In genomic region chr14:69538766-69539165, GRCh38 we compare ENCODE assay signal across 37 cellular contexts. TPM values are rescaled to one million over a fixed set of nuclear protein-coding genes. Genes with fewer than 3 reads are reported as not detected.
"Had no signal": no experiment of that assay in that cellular context is flagged by ENCODE, and none has a peak within 500 bp of the region (broad histone marks: within the 10 kb centered on the region; RNA-seq: fewer than 3 reads in every experiment).

No MANE protein-coding gene starts in this region.

- H3K27ac Mint-ChIP-seq: activated B cell treated with CpG ODN at 0.5 μM for 24 hours; activated CD4-positive, alpha-beta memory T cell treated with anti-CD3 and anti-CD28 coated beads for 36 hours; activated CD8-positive, alpha-beta T cell treated with anti-CD3 and anti-CD28 coated beads for 36 hours; activated naive CD4-positive, alpha-beta T cell treated with anti-CD3 and anti-CD28 coated beads, Interleukin-2, amount 10 ng/mL, durations not matched to agents 7 days and 5 days; activated naive CD4-positive, alpha-beta T cell treated with anti-CD3 and anti-CD28 coated beads, Interleukin-2, amount 50 U/mL, for 24 hours; activated naive CD8-positive, alpha-beta T cell; activated naive CD8-positive, alpha-beta T cell treated with anti-CD3 and anti-CD28 coated beads, Interleukin-2, amount 10 ng/mL, durations not matched to agents 7 days and 5 days; activated naive CD8-positive, alpha-beta T cell treated with anti-CD3 and anti-CD28 coated beads, Interleukin-2, amount 50 U/mL, for 24 hours; activated T-helper 2 cell treated with anti-CD3 and anti-CD28 coated beads, Interferon-gamma antibody, Interleukin-2, Interleukin-4, amounts not matched to agents 10 μg/mL and 5 μg/mL and 100 μg/mL, durations not matched to agents 14 hours and 24 hours and 36 hours; brain; T-helper 1 cell treated with Interleukin-12 subunit alpha and Interleukin-12 subunit beta and Interleukin-4 antibody, amounts not matched to agents 30 μg/mL and 1 μg/mL, for 36 hours; T-helper 2 cell treated with Interferon-gamma antibody and Interleukin-4, amounts not matched to agents 5 μg/mL and 100 μg/mL, for 36 hours had no signal

- H3K9me3 ChIP-seq: ascending aorta had no signal

- H3K4me1 Mint-ChIP-seq: activated B cell treated with CpG ODN at 0.5 μM for 24 hours; activated naive CD4-positive, alpha-beta T cell treated with anti-CD3 and anti-CD28 coated beads, Interleukin-2, amount 50 U/mL, for 24 hours; central memory CD8-positive, alpha-beta T cell had no signal

- H3K27me3 ChIP-seq: ascending aorta had no signal

- DNase-seq: activated B cell treated with CpG ODN at 0.5 μM for 24 hours; activated CD4-positive, alpha-beta memory T cell treated with anti-CD3 and anti-CD28 coated beads for 36 hours; activated CD4-positive, alpha-beta T cell treated with anti-CD3 and anti-CD28 coated beads for 48 hours; activated CD4-positive, alpha-beta T cell treated with anti-CD3 and anti-CD28 coated beads, Interleukin-2, amount 50 U/mL, for 1 hour; activated CD4-positive, alpha-beta T cell treated with anti-CD3 and anti-CD28 coated beads, Interleukin-2, amount 50 U/mL, for 4 hours; activated CD4-positive, CD25-positive, alpha-beta regulatory T cell treated with anti-CD3 and anti-CD28 coated beads, Interleukin-2, amount 50 U/mL, for 72 hours; activated CD8-positive, alpha-beta memory T cell treated with anti-CD3 and anti-CD28 coated beads, Interleukin-2, amount 50 U/mL, for 4 hours; activated CD8-positive, alpha-beta T cell treated with anti-CD3 and anti-CD28 coated beads for 36 hours; activated effector memory CD4-positive, alpha-beta T cell treated with Interleukin-2 at 50 U/mL for 16 hours; activated gamma-delta T cell; activated naive CD4-positive, alpha-beta T cell treated with anti-CD3 and anti-CD28 coated beads, Interleukin-2, amount 10 ng/mL, durations not matched to agents 7 days and 5 days; activated naive CD4-positive, alpha-beta T cell treated with Interleukin-2 at 50 U/mL for 16 hours; activated naive CD8-positive, alpha-beta T cell treated with anti-CD3 and anti-CD28 coated beads, Interleukin-2, amount 10 ng/mL, durations not matched to agents 7 days and 5 days; activated naive CD8-positive, alpha-beta T cell treated with anti-CD3 and anti-CD28 coated beads, Interleukin-2, amount 50 U/mL, for 24 hours; activated T-cell treated with anti-CD3 and anti-CD28 coated beads for 4 hours; activated T-cell treated with anti-CD3 and anti-CD28 coated beads, Interleukin-2, amount 50 U/mL, for 1 hour; activated T-cell treated with anti-CD3 and anti-CD28 coated beads, Interleukin-2, amount 50 U/mL, for 4 hours; amygdala; anterior cingulate cortex; caudate nucleus; cerebellar nuclear complex; T-helper 1 cell; T-helper 2 cell; T-helper 9 cell had no signal

- ATAC-seq: activated CD8-positive, alpha-beta T cell treated with anti-CD3 and anti-CD28 coated beads for 36 hours; activated naive CD8-positive, alpha-beta T cell treated with anti-CD3 and anti-CD28 coated beads, Interleukin-2, amount 50 U/mL, for 24 hours; activated T-cell treated with anti-CD3 and anti-CD28 coated beads, Interleukin-2, amount 50 U/mL, for 4 hours had no signal

- H3K4me3 ChIP-seq: ascending aorta, cardiac muscle cell had no signal

- H3K36me3 Mint-ChIP-seq: activated CD4-positive, alpha-beta memory T cell treated with anti-CD3 and anti-CD28 coated beads for 36 hours; activated naive CD4-positive, alpha-beta T cell treated with anti-CD3 and anti-CD28 coated beads, Interleukin-2, amount 10 ng/mL, durations not matched to agents 7 days and 5 days; activated naive CD4-positive, alpha-beta T cell treated with anti-CD3 and anti-CD28 coated beads, Interleukin-2, amount 50 U/mL, for 24 hours; activated naive CD8-positive, alpha-beta T cell; activated naive CD8-positive, alpha-beta T cell treated with anti-CD3 and anti-CD28 coated beads, Interleukin-2, amount 10 ng/mL, durations not matched to agents 7 days and 5 days; brain had no signal

- FAIRE-seq: bronchial epithelial cell, TTC549 had no signal

- H3K4me3 Mint-ChIP-seq: activated B cell treated with CpG ODN at 0.5 μM for 24 hours; activated CD4-positive, alpha-beta memory T cell treated with anti-CD3 and anti-CD28 coated beads for 36 hours; activated CD8-positive, alpha-beta T cell treated with anti-CD3 and anti-CD28 coated beads for 36 hours; activated naive CD4-positive, alpha-beta T cell treated with anti-CD3 and anti-CD28 coated beads, Interleukin-2, amount 10 ng/mL, durations not matched to agents 7 days and 5 days; activated naive CD4-positive, alpha-beta T cell treated with anti-CD3 and anti-CD28 coated beads, Interleukin-2, amount 50 U/mL, for 24 hours; activated naive CD8-positive, alpha-beta T cell; activated naive CD8-positive, alpha-beta T cell treated with anti-CD3 and anti-CD28 coated beads, Interleukin-2, amount 10 ng/mL, durations not matched to agents 7 days and 5 days; activated naive CD8-positive, alpha-beta T cell treated with anti-CD3 and anti-CD28 coated beads, Interleukin-2, amount 50 U/mL, for 24 hours; activated T-cell treated with anti-CD3 and anti-CD28 coated beads, Interleukin-2, amount 50 U/mL, for 4 hours; brain; central memory CD8-positive, alpha-beta T cell; T-helper 1 cell treated with Interleukin-12 subunit alpha and Interleukin-12 subunit beta and Interleukin-4 antibody, amounts not matched to agents 30 μg/mL and 1 μg/mL, for 36 hours; T-helper 2 cell treated with Interferon-gamma antibody and Interleukin-4, amounts not matched to agents 5 μg/mL and 100 μg/mL, for 36 hours had no signal

- H3K27ac ChIP-seq: ascending aorta, cardiac muscle cell, VCaP had no signal

- H3K4me1 ChIP-seq: ascending aorta had no signal

- H3K36me3 ChIP-seq: ascending aorta, cardiac muscle cell had no signal

- H3K9me3 Mint-ChIP-seq: activated B cell treated with CpG ODN at 0.5 μM for 24 hours; activated CD4-positive, alpha-beta memory T cell treated with anti-CD3 and anti-CD28 coated beads for 36 hours; activated CD8-positive, alpha-beta T cell treated with anti-CD3 and anti-CD28 coated beads for 36 hours; activated naive CD4-positive, alpha-beta T cell treated with anti-CD3 and anti-CD28 coated beads, Interleukin-2, amount 10 ng/mL, durations not matched to agents 7 days and 5 days; activated naive CD4-positive, alpha-beta T cell treated with anti-CD3 and anti-CD28 coated beads, Interleukin-2, amount 50 U/mL, for 24 hours; activated naive CD8-positive, alpha-beta T cell treated with anti-CD3 and anti-CD28 coated beads, Interleukin-2, amount 10 ng/mL, durations not matched to agents 7 days and 5 days; activated naive CD8-positive, alpha-beta T cell treated with anti-CD3 and anti-CD28 coated beads, Interleukin-2, amount 50 U/mL, for 24 hours; activated T-cell treated with anti-CD3 and anti-CD28 coated beads, Interleukin-2, amount 50 U/mL, for 4 hours; activated T-helper 2 cell treated with anti-CD3 and anti-CD28 coated beads, Interferon-gamma antibody, Interleukin-2, Interleukin-4, amounts not matched to agents 10 μg/mL and 5 μg/mL and 100 μg/mL, durations not matched to agents 14 hours and 24 hours and 36 hours; central memory CD8-positive, alpha-beta T cell; T-helper 1 cell treated with Interleukin-12 subunit alpha and Interleukin-12 subunit beta and Interleukin-4 antibody, amounts not matched to agents 30 μg/mL and 1 μg/mL, for 36 hours; T-helper 2 cell treated with Interferon-gamma antibody and Interleukin-4, amounts not matched to agents 5 μg/mL and 100 μg/mL, for 36 hours had no signal

RNA-seq across cellular contexts. Expression of gene CCDC177, which starts 35.9 kb away (rescaled TPM):
- total RNA-seq: activated B cell treated with CpG ODN at 0.5 μM for 24 hours; activated CD4-positive, alpha-beta memory T cell treated with anti-CD3 and anti-CD28 coated beads for 36 hours; activated CD8-positive, alpha-beta T cell treated with anti-CD3 and anti-CD28 coated beads for 36 hours; activated naive CD8-positive, alpha-beta T cell treated with anti-CD3 and anti-CD28 coated beads, Interleukin-2, amount 10 ng/mL, durations not matched to agents 7 days and 5 days; activated T-helper 2 cell treated with anti-CD3 and anti-CD28 coated beads, Interferon-gamma antibody, Interleukin-2, Interleukin-4, amounts not matched to agents 10 μg/mL and 5 μg/mL and 100 μg/mL, durations not matched to agents 14 hours and 24 hours and 36 hours; ascending aorta; bronchial epithelial cell; cardiac muscle cell; chondrocyte had no signal
- polyA plus RNA-seq: cardiac muscle cell had no signal

RNA-seq across cellular contexts. Expression of gene PLEKHD1, which starts 54.2 kb away (rescaled TPM):
- total RNA-seq: ascending aorta had no signal
